ENCODE assay signal across 27 cellular contexts in genomic region chr15:66167854-66168253, GRCh38.
"Had no signal": no experiment of that assay in that cellular context is flagged by ENCODE, and none has a peak within 500 bp of the region (broad histone marks: within the 10 kb centered on the region; RNA-seq: fewer than 3 reads in every experiment).

No MANE protein-coding gene starts in this region.

- H3K4me3 Mint-ChIP-seq: activated CD4-positive, alpha-beta memory T cell treated with anti-CD3 and anti-CD28 coated beads, Interleukin-2, amount 10 ng/mL, durations not matched to agents 7 days and 5 days; activated CD8-positive, alpha-beta memory T cell treated with anti-CD3 and anti-CD28 coated beads, Interleukin-2, amount 10 ng/mL, durations not matched to agents 7 days and 5 days; activated naive CD4-positive, alpha-beta T cell treated with anti-CD3 and anti-CD28 coated beads, Interleukin-2, amount 50 U/mL, for 24 hours; dendritic cell treated with granulocyte-macrophage colony-stimulating factor and Interleukin-4, amounts not matched to agents 40 ng/mL and 50 ng/mL, for 4 days; nephron progenitor cell; stimulated activated memory B cell treated with anti-CD40 and anti-IgM and Interleukin-4, amounts not matched to agents 10 μg/mL and 1 μg/mL and 100 μg/mL, for 72 hours had no signal

- H3K4me1 ChIP-seq: body of pancreas, heart left ventricle, sigmoid colon, stomach, suprapubic skin, tibial nerve, vagina had no signal

- H3K27ac Mint-ChIP-seq: activated CD4-positive, alpha-beta memory T cell treated with anti-CD3 and anti-CD28 coated beads, Interleukin-2, amount 10 ng/mL, durations not matched to agents 7 days and 5 days; activated CD8-positive, alpha-beta memory T cell treated with anti-CD3 and anti-CD28 coated beads, Interleukin-2, amount 10 ng/mL, durations not matched to agents 7 days and 5 days; activated naive CD4-positive, alpha-beta T cell treated with anti-CD3 and anti-CD28 coated beads, Interleukin-2, amount 50 U/mL, for 24 hours; dendritic cell treated with granulocyte-macrophage colony-stimulating factor and Interleukin-4, amounts not matched to agents 40 ng/mL and 50 ng/mL, for 4 days; nephron progenitor cell; stimulated activated memory B cell treated with anti-CD40 and anti-IgM and Interleukin-4, amounts not matched to agents 10 μg/mL and 1 μg/mL and 100 μg/mL, for 72 hours had no signal

- H3K9me3 Mint-ChIP-seq: activated CD4-positive, alpha-beta memory T cell treated with anti-CD3 and anti-CD28 coated beads, Interleukin-2, amount 10 ng/mL, durations not matched to agents 7 days and 5 days; activated naive CD4-positive, alpha-beta T cell treated with anti-CD3 and anti-CD28 coated beads, Interleukin-2, amount 50 U/mL, for 24 hours; dendritic cell treated with granulocyte-macrophage colony-stimulating factor and Interleukin-4, amounts not matched to agents 40 ng/mL and 50 ng/mL, for 4 days; nephron progenitor cell; stimulated activated memory B cell treated with anti-CD40 and anti-IgM and Interleukin-4, amounts not matched to agents 10 μg/mL and 1 μg/mL and 100 μg/mL, for 72 hours had no signal

- H3K36me3 ChIP-seq: cardiac muscle cell, heart left ventricle, sigmoid colon, stomach, suprapubic skin, tibial nerve, vagina had no signal

- H3K9me3 ChIP-seq: body of pancreas, heart left ventricle, sigmoid colon, stomach, suprapubic skin, tibial nerve, vagina had no signal

- H3K4me2 ChIP-seq: smooth muscle cell had no signal

- H3K4me3 ChIP-seq: body of pancreas, cardiac muscle cell, heart left ventricle, sigmoid colon, smooth muscle cell, stomach, suprapubic skin, tibial nerve, vagina had no signal

- FAIRE-seq: endometrium, islet of Langerhans had no signal

- H3K27ac ChIP-seq: body of pancreas, cardiac muscle cell, heart left ventricle, sigmoid colon, stomach, suprapubic skin, tibial nerve, vagina had no signal

- DNase-seq: activated CD4-positive, alpha-beta memory T cell treated with anti-CD3 and anti-CD28 coated beads, Interleukin-2, amount 10 ng/mL, durations not matched to agents 7 days and 5 days; activated CD4-positive, alpha-beta T cell treated with anti-CD3 and anti-CD28 coated beads for 48 hours; activated CD4-positive, CD25-positive, alpha-beta regulatory T cell; activated CD8-positive, alpha-beta memory T cell treated with anti-CD3 and anti-CD28 coated beads, Interleukin-2, amount 10 ng/mL, durations not matched to agents 7 days and 5 days; activated gamma-delta T cell; activated T-cell treated with anti-CD3 and anti-CD28 coated beads for 4 hours; anterior cingulate cortex; body of pancreas; effector CD4-positive, alpha-beta T cell; left cardiac atrium; nephron progenitor cell; nucleus accumbens; sigmoid colon; stimulated activated CD4-positive, alpha-beta T cell treated with anti-CD3 and anti-CD28 coated beads, Interleukin-15, amount 100 ng/mL, for 24 hours; stomach; T-helper 9 cell had no signal

- H3K27me3 Mint-ChIP-seq: activated CD4-positive, alpha-beta memory T cell treated with anti-CD3 and anti-CD28 coated beads, Interleukin-2, amount 10 ng/mL, durations not matched to agents 7 days and 5 days; activated naive CD4-positive, alpha-beta T cell treated with anti-CD3 and anti-CD28 coated beads, Interleukin-2, amount 50 U/mL, for 24 hours had no signal

- H3K4me1 Mint-ChIP-seq: activated CD4-positive, alpha-beta memory T cell treated with anti-CD3 and anti-CD28 coated beads, Interleukin-2, amount 10 ng/mL, durations not matched to agents 7 days and 5 days; activated CD8-positive, alpha-beta memory T cell treated with anti-CD3 and anti-CD28 coated beads, Interleukin-2, amount 10 ng/mL, durations not matched to agents 7 days and 5 days; activated naive CD4-positive, alpha-beta T cell treated with anti-CD3 and anti-CD28 coated beads, Interleukin-2, amount 50 U/mL, for 24 hours; stimulated activated memory B cell treated with anti-CD40 and anti-IgM and Interleukin-4, amounts not matched to agents 10 μg/mL and 1 μg/mL and 100 μg/mL, for 72 hours had no signal

- H3K27me3 ChIP-seq: body of pancreas, cardiac muscle cell, vagina had no signal

- H3K36me3 Mint-ChIP-seq: activated CD8-positive, alpha-beta memory T cell treated with anti-CD3 and anti-CD28 coated beads, Interleukin-2, amount 10 ng/mL, durations not matched to agents 7 days and 5 days; activated naive CD4-positive, alpha-beta T cell treated with anti-CD3 and anti-CD28 coated beads, Interleukin-2, amount 50 U/mL, for 24 hours; stimulated activated memory B cell treated with anti-CD40 and anti-IgM and Interleukin-4, amounts not matched to agents 10 μg/mL and 1 μg/mL and 100 μg/mL, for 72 hours had no signal
